In genomic region chr1:43510621-43511020, GRCh38 we compare ENCODE assay signal across 17 cellular contexts. TPM values are rescaled to one million over a fixed set of nuclear protein-coding genes. Genes with fewer than 3 reads are reported as not detected.
DNase-seq lines count a peak whose midpoint lies in the region; ATAC-seq and TF ChIP-seq lines count a peak whose summit lies in the region.
"Had no signal": no experiment of that assay in that cellular context is flagged by ENCODE, and none has a peak within 500 bp of the region (broad histone marks: within the 10 kb centered on the region; RNA-seq: fewer than 3 reads in every experiment).

No MANE protein-coding gene starts in this region.

- no peak for TF ChIP-seq POLR2A in heart left ventricle (IDR thresholded peaks at IDR 0.05)

- H3K4me3 Mint-ChIP-seq in type B pancreatic cell: no peak overlapping the region
- H3K4me3 Mint-ChIP-seq: CD4-positive, alpha-beta T cell had no signal

- no peaks in the 10 kb centered on the region for H3K36me3 Mint-ChIP-seq in type B pancreatic cell

- peaks cover 5% of the 10 kb centered on the region for H3K9me3 Mint-ChIP-seq in type B pancreatic cell
- H3K9me3 Mint-ChIP-seq: CD4-positive, alpha-beta T cell had no signal

- 87 to 94% (median 90%) methylated on average over 5 of the region's 5 CpGs for WGBS in heart left ventricle, 4 donors

- TF ChIP-seq CTCF in RWPE2 (IDR thresholded peaks at IDR 0.05; ENCODE audit: poor library complexity, severe bottlenecking) (no peak), type B pancreatic cell (conservative IDR thresholded peaks at IDR 0.05) (no peak), heart left ventricle (IDR thresholded peaks at IDR 0.05) (no peak)

- H3K27me3 ChIP-seq in RWPE2 (ENCODE audit: insufficient read depth, poor library complexity, severe bottlenecking) (no peaks in the 10 kb centered on the region), heart left ventricle (no peaks in the 10 kb centered on the region)

- intact Hi-C loops in heart left ventricle (cut with DNase I): no loop called here

- DNase-seq in DMS 273 (lab: John Stamatoyannopoulos, UW; ENCODE audit: unreplicated experiment) (peak; percentile 62), DMS 273 treated with DMSO at 0.1 percent for 48 hours (lab: John Stamatoyannopoulos, UW) (no peak), RWPE2 (ENCODE audit: low spot score) (no peak), iPS-NIHi7 (ENCODE audit: extremely low spot score) (peak; percentile 1), type B pancreatic cell (ENCODE audit: extremely low spot score, unreplicated experiment) (peak; percentile 15), heart left ventricle (no peak), cerebellar cortex (ENCODE audit: low spot score) (no peak)
- no peak for DNase-seq in stimulated activated CD4-positive, alpha-beta T cell treated with anti-CD3 and anti-CD28 coated beads, Interleukin-4, amount 100 ng/mL, for 4 hours
- DNase-seq: AML-193; Caco-2; CD4-positive, alpha-beta T cell; DMS79 treated with DMSO at 0.1 percent for 48 hours; GF-D8; GOT3; H7 had no signal

- H3K4me1 ChIP-seq in RWPE2 (ENCODE audit: insufficient read depth, poor library complexity, severe bottlenecking) (peaks cover 13% of the 10 kb centered on the region), heart left ventricle (no peaks in the 10 kb centered on the region)
- H3K4me1 ChIP-seq: Caco-2 had no signal

- H3K9me3 ChIP-seq in RWPE2 (ENCODE audit: severe bottlenecking) (no peaks in the 10 kb centered on the region), heart left ventricle (peaks cover 0 to 4% (median 0%) of the 10 kb centered on the region in 12 donors)
- H3K9me3 ChIP-seq: Caco-2 had no signal

- H3K36me3 ChIP-seq in RWPE2 (ENCODE audit: low read depth) (no peaks in the 10 kb centered on the region), heart left ventricle (no peaks in the 10 kb centered on the region)

- H3K27me3 Mint-ChIP-seq in type B pancreatic cell: peaks cover 2% of the 10 kb centered on the region

- H3K27ac ChIP-seq in RWPE2 (ENCODE audit: poor library complexity, severe bottlenecking) (peak overlapping the region; percentile 51), heart left ventricle (no peak overlapping the region)
- H3K27ac ChIP-seq: 22Rv1, A549 had no signal

- no peak overlapping the region for H3K27ac Mint-ChIP-seq in type B pancreatic cell
- H3K27ac Mint-ChIP-seq: CD4-positive, alpha-beta T cell had no signal

- H3K4me1 Mint-ChIP-seq in type B pancreatic cell (ENCODE audit: unreplicated experiment): no peaks in the 10 kb centered on the region

- H3K4me3 ChIP-seq in RWPE2 (ENCODE audit: severe bottlenecking): no peak overlapping the region
- no peak overlapping the region for H3K4me3 ChIP-seq in heart left ventricle
- H3K4me3 ChIP-seq: A549 had no signal

- ATAC-seq in RWPE2 (ENCODE audit: low read depth) (no peak), heart left ventricle (no peak)
- ATAC-seq: A549 had no signal

RNA-seq across cellular contexts. Expression of gene PTPRF, which starts 20.1 kb away (rescaled TPM):
- total RNA-seq in type B pancreatic cell (ENCODE audit: low replicate concordance): 260 and 507 TPM in 2 replicates
- total RNA-seq in heart left ventricle: 10 to 100 TPM in 1 of 9 donors, 1 to 10 TPM in 8; 2.1 to 74.1 (median 6.3) TPM
- polyA plus RNA-seq in heart left ventricle: 1 to 10 TPM in 1 of 2 donors, under 1 TPM in 1; 0.91 to 4.0 TPM

RNA-seq across cellular contexts. Expression of gene HYI, which starts 56.9 kb away (rescaled TPM):
- total RNA-seq in type B pancreatic cell (ENCODE audit: low replicate concordance): 20.0 and 36.0 TPM in 2 replicates
- total RNA-seq in heart left ventricle: 10 to 100 TPM; 13.9 to 30.3 (median 20.9) TPM
- polyA plus RNA-seq in heart left ventricle: 10 to 100 TPM in 1 of 2 donors, 1 to 10 TPM in 1; 8.1 to 33.0 TPM

Comparison
In these comparisons a context has a peak if more than half of its experiments do, and no peak if none do; other contexts are left out.
1. DNase-seq: peak in DMS 273 (single experiment), iPS-NIHi7 (single experiment) and type B pancreatic cell (single experiment); none in DMS 273 treated with DMSO at 0.1 percent for 48 hours (single experiment), RWPE2 (single experiment), stimulated activated CD4-positive, alpha-beta T cell treated with anti-CD3 and anti-CD28 coated beads, Interleukin-4, amount 100 ng/mL, for 4 hours (0 of 2), heart left ventricle (0 of 5) and cerebellar cortex (single experiment).